24 cellular contexts compared by ENCODE assay signal in genomic region chr3:47149339-47149933, GRCh38. TPM values are rescaled to one million over a fixed set of nuclear protein-coding genes. Genes with fewer than 3 reads are reported as not detected.
A peak's percentile ranks its signal among the peaks of the same experiment; 100 is the strongest.
DNase-seq lines count a peak whose midpoint lies in the region; ATAC-seq and TF ChIP-seq lines count a peak whose summit lies in the region.
"Had no signal": no experiment of that assay in that cellular context is flagged by ENCODE, and none has a peak within 500 bp of the region (broad histone marks: within the 10 kb centered on the region; RNA-seq: fewer than 3 reads in every experiment).

No MANE protein-coding gene starts in this region.

- dilution Hi-C loops in IMR-90 (cut with HindIII; ENCODE audit: low sequenced_read_pairs, unreplicated experiment) = no loop called here

- peak overlapping the region; percentile 7 for H3K4me3 Mint-ChIP-seq in CD4-positive, alpha-beta T cell
- H3K4me3 Mint-ChIP-seq in central memory CD8-positive, alpha-beta T cell = no peak overlapping the region
- peak overlapping the region; percentile 2 for H3K4me3 Mint-ChIP-seq in natural killer cell
- H3K4me3 Mint-ChIP-seq: stimulated activated memory B cell treated with anti-CD40 and anti-IgM and Interleukin-4, amounts not matched to agents 10 μg/mL and 1 μg/mL and 100 μg/mL, for 72 hours had no signal

- no peak overlapping the region for H2BK120ac ChIP-seq in IMR-90 (ENCODE audit: low read depth, low read length)

- H3K4me2 ChIP-seq in IMR-90 (ENCODE audit: low read depth, low read length) = no peak overlapping the region

- H3K27ac Mint-ChIP-seq in CD4-positive, alpha-beta T cell = peak overlapping the region; percentile 25
- H3K27ac Mint-ChIP-seq in central memory CD8-positive, alpha-beta T cell (ENCODE audit: low read depth) = peak overlapping the region; percentile 12
- peak overlapping the region in 1 of 2 donors; percentile 23 for H3K27ac Mint-ChIP-seq in natural killer cell
- H3K27ac Mint-ChIP-seq: stimulated activated memory B cell treated with anti-CD40 and anti-IgM and Interleukin-4, amounts not matched to agents 10 μg/mL and 1 μg/mL and 100 μg/mL, for 72 hours had no signal

- H3K27ac ChIP-seq in CD4-positive, alpha-beta T cell (ENCODE audit: low read depth, low read length) = no peak overlapping the region
- H3K27ac ChIP-seq in IMR-90 (ENCODE audit: insufficient read depth, low read length) (no peak overlapping the region), gastroesophageal sphincter (peak overlapping the region in 1 of 4 donors; percentile 15)
- H3K27ac ChIP-seq: body of pancreas, epithelial cell of prostate, heart left ventricle, ovary, right atrium auricular region, spleen, thoracic aorta, vagina, WERI-Rb-1 had no signal

- no peak overlapping the region for H2BK15ac ChIP-seq in IMR-90 (ENCODE audit: low read depth, low read length)

- H3K36me3 ChIP-seq in IMR-90 (ENCODE audit: control insufficient read depth, insufficient read depth, low read length) = no peaks in the 10 kb centered on the region
- no peaks in the 10 kb centered on the region for H3K36me3 ChIP-seq in gastroesophageal sphincter
- H3K36me3 ChIP-seq: heart left ventricle, ovary, right atrium auricular region, thoracic aorta, vagina, WERI-Rb-1 had no signal

- H3K18ac ChIP-seq in IMR-90 (ENCODE audit: low read depth, low read length) = no peak overlapping the region

- intact Hi-C loops in CD4-positive, alpha-beta T cell (cut with DNase I, micrococcal nuclease) = no loop called here
- intact Hi-C loops in IMR-90 (cut with micrococcal nuclease) = no loop called here
- intact Hi-C loops in natural killer cell (cut with micrococcal nuclease) = no loop called here

- CTCF ChIA-PET in CD4-positive, alpha-beta T cell (lab: Charles Lee) = interaction anchor here (0.8 kb wide), 1 partner anchor 179 kb away, joined by 4 read pairs; no protein-coding TSS in a partner anchor
- CTCF ChIA-PET in IMR-90 (lab: Yijun Ruan, JAX) = interaction anchor here (1.5 kb wide), 1 partner anchor 10 kb away, joined by 3 read pairs; no protein-coding TSS in a partner anchor

- no peak for TF ChIP-seq RAD21 in IMR-90 (IDR thresholded peaks at IDR 0.05; ENCODE audit: low read length)

- H2BK5ac ChIP-seq in IMR-90 (ENCODE audit: low read depth, low read length, poor library complexity, severe bottlenecking) = no peak overlapping the region

- TF ChIP-seq CTCF in CD4-positive, alpha-beta T cell (IDR thresholded peaks at IDR 0.05) = no peak
- TF ChIP-seq CTCF in IMR-90 (conservative IDR thresholded peaks at IDR 0.05; ENCODE audit: low read depth, low read length) (no peak), natural killer cell (IDR thresholded peaks at IDR 0.05) (no peak), gastroesophageal sphincter (IDR thresholded peaks at IDR 0.05) (no peak)

- H2AFZ ChIP-seq in IMR-90 (replicated peaks; ENCODE audit: low read length, poor library complexity) = no peak overlapping the region

- H3K4me1 Mint-ChIP-seq in CD4-positive, alpha-beta T cell (ENCODE audit: low read depth) = peaks cover 62% of the 10 kb centered on the region
- peaks cover 42% of the 10 kb centered on the region for H3K4me1 Mint-ChIP-seq in central memory CD8-positive, alpha-beta T cell
- peaks cover 51 to 62% of the 10 kb centered on the region in 2 donors for H3K4me1 Mint-ChIP-seq in natural killer cell

- H4K5ac ChIP-seq in IMR-90 (ENCODE audit: low read depth, low read length) = no peak overlapping the region

- no peaks in the 10 kb centered on the region for H3K27me3 Mint-ChIP-seq in CD4-positive, alpha-beta T cell
- no peaks in the 10 kb centered on the region for H3K27me3 Mint-ChIP-seq in central memory CD8-positive, alpha-beta T cell
- H3K27me3 Mint-ChIP-seq in natural killer cell (ENCODE audit: low read depth in 2 of 2) = no peaks in the 10 kb centered on the region
- H3K27me3 Mint-ChIP-seq: stimulated activated memory B cell treated with anti-CD40 and anti-IgM and Interleukin-4, amounts not matched to agents 10 μg/mL and 1 μg/mL and 100 μg/mL, for 72 hours had no signal

- peaks cover 11% of the 10 kb centered on the region for H3K9me1 ChIP-seq in IMR-90 (ENCODE audit: insufficient read depth, low read length)

- H3K4me1 ChIP-seq in IMR-90 (ENCODE audit: control insufficient read depth, insufficient read depth, low read length) (peaks cover 3% of the 10 kb centered on the region), gastroesophageal sphincter (peaks cover 0 to 59% (median 5%) of the 10 kb centered on the region in 3 donors)

- no TSS peak for BruUV-seq in IMR-90 (replicated peaks; lab: Mats Ljungman, UMichigan)

- in situ Hi-C loops in IMR-90 (cut with MboI; ENCODE audit: low sequenced_read_pairs) = no loop called here

- peaks cover 2 to 54% of the 10 kb centered on the region in 2 experiments; a peak in 2 of 4 replicates for H3K79me1 ChIP-seq in IMR-90 (ENCODE audit: low read depth in 1 of 2, low read length in 2 of 2)

- POLR2A ChIA-PET in CD4-positive, alpha-beta T cell (lab: Charles Lee) = interaction anchor here (0.9 kb wide), 1 partner anchor 15 kb away, joined by 3 read pairs; the partner anchor contains the start of gene SETD2
- POLR2A ChIA-PET in IMR-90 (lab: Charles Lee; ENCODE audit: unreplicated experiment) = interaction anchor here (0.6 to 1.1 kb wide), 2 partner anchors 10 to 97 kb away, joined by 3 read pairs; no protein-coding TSS in a partner anchor

- no peak overlapping the region for H3K56ac ChIP-seq in IMR-90 (ENCODE audit: extremely low read depth, insufficient read depth, low read length)

- ATAC-seq in CD4-positive, alpha-beta T cell (ENCODE audit: poor library complexity) = no peak
- ATAC-seq in IMR-90 (ENCODE audit: low read depth) (no peak), natural killer cell (peak in 2 of 3 donors; percentile 62 to 72), gastroesophageal sphincter (no peak), GM19397 (IDR thresholded peaks at IDR 0.05; ENCODE audit: unreplicated experiment) (no peak)
- no peak for ATAC-seq in central memory CD8-positive, alpha-beta T cell (replicated peaks; ENCODE audit: extremely low read depth, poor library complexity, severe bottlenecking)
- ATAC-seq: body of pancreas; heart left ventricle; stimulated activated memory B cell treated with anti-CD40 and anti-IgM and Interleukin-4, amounts not matched to agents 10 μg/mL and 1 μg/mL and 100 μg/mL, for 72 hours had no signal

- H2AK9ac ChIP-seq in IMR-90 (replicated peaks; ENCODE audit: low read depth, low read length, poor library complexity) = no peak overlapping the region

- no peak overlapping the region for H3K9ac ChIP-seq in IMR-90 (ENCODE audit: low read depth, low read length)

- H2AK5ac ChIP-seq in IMR-90 (ENCODE audit: low read depth, low read length) = no peak overlapping the region

- no CpG with 5 or more reads among the region's 2 CpGs for WGBS in IMR-90 (ENCODE audit: extremely low coverage in 2 of 2, insufficient read length in 1 of 2), 2 experiments
- 4 to 8% methylated on average over 2 of the region's 2 CpGs for WGBS in gastroesophageal sphincter (ENCODE audit: low coverage in 1 of 2), 2 donors

- TF ChIP-seq POLR2A in IMR-90 (IDR thresholded peaks at IDR 0.05; ENCODE audit: low read depth, low read length) (no peak), gastroesophageal sphincter (IDR thresholded peaks at IDR 0.05) (no peak)

- H4K91ac ChIP-seq in IMR-90 (ENCODE audit: insufficient read depth, low read depth, low read length) = no peak overlapping the region

- DNase-seq in CD4-positive, alpha-beta T cell = no peak
- DNase-seq in IMR-90 (no peak), natural killer cell (no peak), AG08395 (ENCODE audit: low spot score) (no peak), SHP77 treated with DMSO at 0.1 percent for 48 hours (lab: John Stamatoyannopoulos, UW) (no peak)
- DNase-seq in central memory CD8-positive, alpha-beta T cell (ENCODE audit: low spot score in 2 of 2) = no peak
- DNase-seq: activated CD8-positive, alpha-beta memory T cell treated with anti-CD3 and anti-CD28 coated beads, Interleukin-2, amount 50 U/mL, for 4 hours; body of pancreas; C1 segment of cervical spinal cord; heart left ventricle; NCI-H1092 treated with DMSO at 0.1 percent for 48 hours; NCI-H2081; NCI-H82; ovary; spleen; stimulated activated CD4-positive, alpha-beta T cell treated with anti-CD3 and anti-CD28 coated beads, Interleukin-2, amount 100 ng/mL, for 48 hours; WERI-Rb-1 had no signal

- peaks cover 7% of the 10 kb centered on the region for H3K36me3 Mint-ChIP-seq in CD4-positive, alpha-beta T cell (ENCODE audit: low read depth)
- H3K36me3 Mint-ChIP-seq in central memory CD8-positive, alpha-beta T cell (ENCODE audit: insufficient read depth) = peaks cover 1% of the 10 kb centered on the region
- H3K36me3 Mint-ChIP-seq in natural killer cell = no peaks in the 10 kb centered on the region

- H2BK20ac ChIP-seq in IMR-90 (ENCODE audit: low read depth, low read length) = no peak overlapping the region

- no peak overlapping the region for H3K14ac ChIP-seq in IMR-90 (replicated peaks; ENCODE audit: low read depth, low read length)

- H3K27me3 ChIP-seq in CD4-positive, alpha-beta T cell (ENCODE audit: control insufficient read depth, insufficient read depth, low read length) = no peaks in the 10 kb centered on the region
- H3K27me3 ChIP-seq in IMR-90 (ENCODE audit: control insufficient read depth, insufficient read depth, low read length) = no peaks in the 10 kb centered on the region
- no peaks in the 10 kb centered on the region for H3K27me3 ChIP-seq in gastroesophageal sphincter
- H3K27me3 ChIP-seq: body of pancreas, heart left ventricle, ovary, right atrium auricular region, spleen, vagina had no signal

- TF ChIP-seq EP300 in gastroesophageal sphincter (IDR thresholded peaks at IDR 0.05) = no peak

- H3K4me3 ChIP-seq in IMR-90 (ENCODE audit: insufficient read depth, low read depth, low read length) = no peak overlapping the region
- H3K4me3 ChIP-seq in gastroesophageal sphincter = no peak overlapping the region
- H3K4me3 ChIP-seq: body of pancreas, heart left ventricle, ovary, right atrium auricular region, spleen, thoracic aorta, vagina had no signal

- peaks cover 87% of the 10 kb centered on the region for H4K20me1 ChIP-seq in IMR-90 (ENCODE audit: insufficient read depth, low read length)

- peak overlapping the region; percentile 38; the same call in 1 of the 2 replicates for H3K23ac ChIP-seq in IMR-90 (ENCODE audit: low read depth, low read length)

- H4K8ac ChIP-seq in IMR-90 (ENCODE audit: low read depth in 2 of 2, low read length in 2 of 2) = no peak overlapping the region

- H3K4ac ChIP-seq in IMR-90 (ENCODE audit: low read depth, low read length) = no peak overlapping the region

- H3K9me3 Mint-ChIP-seq in CD4-positive, alpha-beta T cell = no peaks in the 10 kb centered on the region
- no peaks in the 10 kb centered on the region for H3K9me3 Mint-ChIP-seq in central memory CD8-positive, alpha-beta T cell
- H3K9me3 Mint-ChIP-seq in natural killer cell = no peaks in the 10 kb centered on the region
- H3K9me3 Mint-ChIP-seq: stimulated activated memory B cell treated with anti-CD40 and anti-IgM and Interleukin-4, amounts not matched to agents 10 μg/mL and 1 μg/mL and 100 μg/mL, for 72 hours had no signal

- no peaks in the 10 kb centered on the region for H3K9me3 ChIP-seq in CD4-positive, alpha-beta T cell (ENCODE audit: control insufficient read depth, low read length)
- H3K9me3 ChIP-seq in IMR-90 (ENCODE audit: control insufficient read depth, insufficient read depth, low read length) (no peaks in the 10 kb centered on the region), gastroesophageal sphincter (no peaks in the 10 kb centered on the region)
- H3K9me3 ChIP-seq: body of pancreas, heart left ventricle, ovary, right atrium auricular region, spleen, thoracic aorta, vagina had no signal

RNA-seq across cellular contexts. Expression of gene SETD2, which starts 14.5 kb away (rescaled TPM):
- 10 to 100 TPM; 87.3 to 87.4 TPM for total RNA-seq in CD4-positive, alpha-beta T cell
- 20.1 and 30.3 TPM in 2 replicates for total RNA-seq in IMR-90 (2012; rRNA removed)
- polyA plus RNA-seq in IMR-90 (2012; rRNA removed) = 14.9 and 18.3 TPM in 2 replicates
- 5.0 and 6.7 TPM in 2 replicates for polyA plus RNA-seq in IMR-90 (2012; cell fraction: cytosol; rRNA removed)
- polyA plus RNA-seq in IMR-90 (2012; cell fraction: nucleus; rRNA removed; ENCODE audit: low replicate concordance) = 9.4 and 28.0 TPM in 2 replicates
- 100 to 1,000 TPM in 1 of 3 donors, 10 to 100 TPM in 2; 86.5 to 104 (median 95.9) TPM for total RNA-seq in natural killer cell
- total RNA-seq in gastroesophageal sphincter = 10 to 100 TPM; 54.0 to 70.2 (median 58.5) TPM

Comparison
In these comparisons a context has a peak if more than half of its experiments do, and no peak if none do; other contexts are left out.
1. ATAC-seq: peak in natural killer cell (2 of 3); none in CD4-positive, alpha-beta T cell (single experiment), IMR-90 (single experiment), central memory CD8-positive, alpha-beta T cell (single experiment), gastroesophageal sphincter (single experiment) and GM19397 (single experiment).